Comparison of ENCODE assay signal across 1 cellular context in the genomic region with DNA sequence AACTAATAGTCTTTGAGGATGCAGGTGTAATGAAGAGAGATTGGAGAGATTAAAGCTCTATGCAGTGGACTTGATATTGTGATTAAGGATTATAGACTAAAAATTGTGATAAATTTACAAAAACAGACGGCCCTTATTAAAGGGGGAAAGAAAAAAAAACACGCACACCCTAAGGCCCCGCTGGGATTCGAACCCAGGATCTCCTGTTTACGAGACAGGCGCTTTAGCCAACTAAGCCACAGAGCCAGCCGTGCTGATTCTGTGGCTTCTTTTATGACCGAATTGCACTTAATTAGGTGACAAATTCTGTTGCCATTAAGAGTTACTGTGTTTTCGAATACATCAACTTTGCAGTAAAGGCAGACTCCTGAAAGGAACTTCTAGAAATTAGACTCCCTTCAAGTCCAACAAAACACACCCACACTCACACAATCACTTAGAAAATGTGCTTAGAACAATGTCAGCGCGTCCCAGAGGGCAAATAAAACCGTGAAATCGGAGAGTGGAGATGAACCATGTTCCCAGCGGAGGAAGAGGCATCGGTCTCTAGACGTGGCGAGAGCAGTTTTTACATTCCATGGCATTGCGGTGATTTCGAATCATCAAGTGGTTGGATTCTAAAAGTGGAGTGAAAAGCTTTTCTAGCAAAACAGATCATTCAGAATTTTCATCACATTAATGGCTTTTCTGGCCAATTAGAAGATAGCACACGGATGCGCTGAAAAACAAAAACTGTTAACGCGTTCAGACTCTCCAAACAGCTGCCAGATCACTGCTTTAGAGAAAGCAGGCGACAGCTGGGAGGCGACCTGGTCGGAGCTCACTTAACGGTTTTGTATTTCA.
A peak's percentile ranks its signal among the peaks of the same experiment; 100 is the strongest.
TF ChIP-seq lines count a peak whose summit lies in the region.

No MANE protein-coding gene starts in this region.

TF ChIP-seq in K562, 482 proteins besides CTCF, POLR2A, EP300 and RAD21 (continued from another document and continues in another):
- TF ChIP-seq, protein P1, sequence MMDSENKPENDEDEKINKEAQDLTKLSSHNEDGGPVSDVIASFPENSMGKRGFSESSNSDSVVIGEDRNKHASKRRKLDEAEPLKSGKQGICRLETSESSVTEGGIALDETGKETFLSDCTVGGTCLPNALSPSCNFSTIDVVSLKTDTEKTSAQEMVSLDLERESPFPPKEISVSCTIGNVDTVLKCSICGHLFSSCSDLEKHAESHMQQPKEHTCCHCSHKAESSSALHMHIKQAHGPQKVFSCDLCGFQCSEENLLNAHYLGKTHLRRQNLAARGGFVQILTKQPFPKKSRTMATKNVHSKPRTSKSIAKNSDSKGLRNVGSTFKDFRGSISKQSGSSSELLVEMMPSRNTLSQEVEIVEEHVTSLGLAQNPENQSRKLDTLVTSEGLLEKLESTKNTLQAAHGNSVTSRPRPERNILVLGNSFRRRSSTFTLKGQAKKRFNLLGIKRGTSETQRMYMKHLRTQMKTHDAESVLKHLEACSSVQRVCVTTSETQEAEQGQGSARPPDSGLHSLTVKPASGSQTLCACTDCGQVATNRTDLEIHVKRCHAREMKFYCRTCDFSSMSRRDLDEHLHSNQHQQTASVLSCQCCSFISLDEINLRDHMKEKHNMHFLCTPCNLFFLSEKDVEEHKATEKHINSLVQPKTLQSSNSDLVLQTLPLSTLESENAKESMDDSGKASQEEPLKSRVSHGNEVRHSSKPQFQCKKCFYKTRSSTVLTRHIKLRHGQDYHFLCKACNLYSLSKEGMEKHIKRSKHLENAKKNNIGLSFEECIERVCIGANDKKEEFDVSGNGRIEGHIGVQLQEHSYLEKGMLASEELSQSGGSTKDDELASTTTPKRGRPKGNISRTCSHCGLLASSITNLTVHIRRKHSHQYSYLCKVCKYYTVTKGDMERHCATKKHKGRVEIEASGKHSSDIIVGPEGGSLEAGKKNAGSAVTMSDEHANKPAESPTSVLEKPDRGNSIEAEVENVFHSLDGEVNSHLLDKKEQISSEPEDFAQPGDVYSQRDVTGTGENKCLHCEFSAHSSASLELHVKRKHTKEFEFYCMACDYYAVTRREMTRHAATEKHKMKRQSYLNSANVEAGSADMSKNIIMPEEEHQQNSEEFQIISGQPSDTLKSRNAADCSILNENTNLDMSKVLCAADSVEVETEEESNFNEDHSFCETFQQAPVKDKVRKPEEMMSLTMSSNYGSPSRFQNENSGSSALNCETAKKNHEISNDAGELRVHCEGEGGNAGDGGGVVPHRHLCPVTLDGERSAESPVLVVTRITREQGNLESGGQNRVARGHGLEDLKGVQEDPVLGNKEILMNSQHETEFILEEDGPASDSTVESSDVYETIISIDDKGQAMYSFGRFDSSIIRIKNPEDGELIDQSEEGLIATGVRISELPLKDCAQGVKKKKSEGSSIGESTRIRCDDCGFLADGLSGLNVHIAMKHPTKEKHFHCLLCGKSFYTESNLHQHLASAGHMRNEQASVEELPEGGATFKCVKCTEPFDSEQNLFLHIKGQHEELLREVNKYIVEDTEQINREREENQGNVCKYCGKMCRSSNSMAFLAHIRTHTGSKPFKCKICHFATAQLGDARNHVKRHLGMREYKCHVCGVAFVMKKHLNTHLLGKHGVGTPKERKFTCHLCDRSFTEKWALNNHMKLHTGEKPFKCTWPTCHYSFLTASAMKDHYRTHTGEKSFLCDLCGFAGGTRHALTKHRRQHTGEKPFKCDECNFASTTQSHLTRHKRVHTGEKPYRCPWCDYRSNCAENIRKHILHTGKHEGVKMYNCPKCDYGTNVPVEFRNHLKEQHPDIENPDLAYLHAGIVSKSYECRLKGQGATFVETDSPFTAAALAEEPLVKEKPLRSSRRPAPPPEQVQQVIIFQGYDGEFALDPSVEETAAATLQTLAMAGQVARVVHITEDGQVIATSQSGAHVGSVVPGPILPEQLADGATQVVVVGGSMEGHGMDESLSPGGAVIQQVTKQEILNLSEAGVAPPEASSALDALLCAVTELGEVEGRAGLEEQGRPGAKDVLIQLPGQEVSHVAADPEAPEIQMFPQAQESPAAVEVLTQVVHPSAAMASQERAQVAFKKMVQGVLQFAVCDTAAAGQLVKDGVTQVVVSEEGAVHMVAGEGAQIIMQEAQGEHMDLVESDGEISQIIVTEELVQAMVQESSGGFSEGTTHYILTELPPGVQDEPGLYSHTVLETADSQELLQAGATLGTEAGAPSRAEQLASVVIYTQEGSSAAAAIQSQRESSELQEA (IDR thresholded peaks at IDR 0.05; ENCODE audit: low read depth), result peak; percentile 49; the same call in 1 of the 2 replicates
- TF ChIP-seq TOE1 (IDR thresholded peaks at IDR 0.05; ENCODE audit: borderline replicate concordance), result 0 out of 2 replicates have a peak, but pooled peaks have one; percentile 39
- TF ChIP-seq TOE1 (CRISPR knock-in tag; IDR thresholded peaks at IDR 0.05; ENCODE audit: borderline replicate concordance, low read depth), result no peak
- TF ChIP-seq, protein P2, sequence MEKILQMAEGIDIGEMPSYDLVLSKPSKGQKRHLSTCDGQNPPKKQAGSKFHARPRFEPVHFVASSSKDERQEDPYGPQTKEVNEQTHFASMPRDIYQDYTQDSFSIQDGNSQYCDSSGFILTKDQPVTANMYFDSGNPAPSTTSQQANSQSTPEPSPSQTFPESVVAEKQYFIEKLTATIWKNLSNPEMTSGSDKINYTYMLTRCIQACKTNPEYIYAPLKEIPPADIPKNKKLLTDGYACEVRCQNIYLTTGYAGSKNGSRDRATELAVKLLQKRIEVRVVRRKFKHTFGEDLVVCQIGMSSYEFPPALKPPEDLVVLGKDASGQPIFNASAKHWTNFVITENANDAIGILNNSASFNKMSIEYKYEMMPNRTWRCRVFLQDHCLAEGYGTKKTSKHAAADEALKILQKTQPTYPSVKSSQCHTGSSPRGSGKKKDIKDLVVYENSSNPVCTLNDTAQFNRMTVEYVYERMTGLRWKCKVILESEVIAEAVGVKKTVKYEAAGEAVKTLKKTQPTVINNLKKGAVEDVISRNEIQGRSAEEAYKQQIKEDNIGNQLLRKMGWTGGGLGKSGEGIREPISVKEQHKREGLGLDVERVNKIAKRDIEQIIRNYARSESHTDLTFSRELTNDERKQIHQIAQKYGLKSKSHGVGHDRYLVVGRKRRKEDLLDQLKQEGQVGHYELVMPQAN (IDR thresholded peaks at IDR 0.05; ENCODE audit: borderline replicate concordance), result no peak
- TF ChIP-seq FOXJ2 (tag; IDR thresholded peaks at IDR 0.05), result no peak
- TF ChIP-seq, protein P3, sequence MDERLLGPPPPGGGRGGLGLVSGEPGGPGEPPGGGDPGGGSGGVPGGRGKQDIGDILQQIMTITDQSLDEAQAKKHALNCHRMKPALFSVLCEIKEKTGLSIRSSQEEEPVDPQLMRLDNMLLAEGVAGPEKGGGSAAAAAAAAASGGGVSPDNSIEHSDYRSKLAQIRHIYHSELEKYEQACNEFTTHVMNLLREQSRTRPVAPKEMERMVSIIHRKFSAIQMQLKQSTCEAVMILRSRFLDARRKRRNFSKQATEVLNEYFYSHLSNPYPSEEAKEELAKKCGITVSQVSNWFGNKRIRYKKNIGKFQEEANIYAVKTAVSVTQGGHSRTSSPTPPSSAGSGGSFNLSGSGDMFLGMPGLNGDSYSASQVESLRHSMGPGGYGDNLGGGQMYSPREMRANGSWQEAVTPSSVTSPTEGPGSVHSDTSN (CRISPR knock-in tag; IDR thresholded peaks at IDR 0.05; ENCODE audit: low read depth), result no peak
- TF ChIP-seq, protein P3 (tag; conservative IDR thresholded peaks at IDR 0.05; ENCODE audit: low read depth), result no peak
- no peak for TF ChIP-seq E2F4 (CRISPR knock-in tag; IDR thresholded peaks at IDR 0.05; ENCODE audit: low read depth)
- no peak for TF ChIP-seq ZNF589 (CRISPR knock-in tag; IDR thresholded peaks at IDR 0.05; ENCODE audit: low read depth)
- no peak for TF ChIP-seq ATF4 (CRISPR knock-in tag; IDR thresholded peaks at IDR 0.05)
- no peak for TF ChIP-seq ZNF431 (CRISPR knock-in tag; IDR thresholded peaks at IDR 0.05)
- TF ChIP-seq DNMT1 (IDR thresholded peaks at IDR 0.05), result no peak
- TF ChIP-seq OTX1 (CRISPR knock-in tag; IDR thresholded peaks at IDR 0.05), result no peak
- no peak for TF ChIP-seq MTF1 (CRISPR knock-in tag; IDR thresholded peaks at IDR 0.05; ENCODE audit: borderline replicate concordance)
- TF ChIP-seq, protein P4, sequence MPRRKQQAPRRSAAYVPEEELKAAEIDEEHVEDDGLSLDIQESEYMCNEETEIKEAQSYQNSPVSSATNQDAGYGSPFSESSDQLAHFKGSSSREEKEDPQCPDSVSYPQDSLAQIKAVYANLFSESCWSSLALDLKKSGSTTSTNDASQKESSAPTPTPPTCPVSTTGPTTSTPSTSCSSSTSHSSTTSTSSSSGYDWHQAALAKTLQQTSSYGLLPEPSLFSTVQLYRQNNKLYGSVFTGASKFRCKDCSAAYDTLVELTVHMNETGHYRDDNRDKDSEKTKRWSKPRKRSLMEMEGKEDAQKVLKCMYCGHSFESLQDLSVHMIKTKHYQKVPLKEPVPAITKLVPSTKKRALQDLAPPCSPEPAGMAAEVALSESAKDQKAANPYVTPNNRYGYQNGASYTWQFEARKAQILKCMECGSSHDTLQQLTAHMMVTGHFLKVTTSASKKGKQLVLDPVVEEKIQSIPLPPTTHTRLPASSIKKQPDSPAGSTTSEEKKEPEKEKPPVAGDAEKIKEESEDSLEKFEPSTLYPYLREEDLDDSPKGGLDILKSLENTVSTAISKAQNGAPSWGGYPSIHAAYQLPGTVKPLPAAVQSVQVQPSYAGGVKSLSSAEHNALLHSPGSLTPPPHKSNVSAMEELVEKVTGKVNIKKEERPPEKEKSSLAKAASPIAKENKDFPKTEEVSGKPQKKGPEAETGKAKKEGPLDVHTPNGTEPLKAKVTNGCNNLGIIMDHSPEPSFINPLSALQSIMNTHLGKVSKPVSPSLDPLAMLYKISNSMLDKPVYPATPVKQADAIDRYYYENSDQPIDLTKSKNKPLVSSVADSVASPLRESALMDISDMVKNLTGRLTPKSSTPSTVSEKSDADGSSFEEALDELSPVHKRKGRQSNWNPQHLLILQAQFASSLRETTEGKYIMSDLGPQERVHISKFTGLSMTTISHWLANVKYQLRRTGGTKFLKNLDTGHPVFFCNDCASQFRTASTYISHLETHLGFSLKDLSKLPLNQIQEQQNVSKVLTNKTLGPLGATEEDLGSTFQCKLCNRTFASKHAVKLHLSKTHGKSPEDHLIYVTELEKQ (CRISPR knock-in tag; IDR thresholded peaks at IDR 0.05), result no peak
- no peak for TF ChIP-seq THAP7 (CRISPR knock-in tag; IDR thresholded peaks at IDR 0.05)
- no peak for TF ChIP-seq IRF2 (CRISPR knock-in tag; IDR thresholded peaks at IDR 0.05)
- TF ChIP-seq ARNT (IDR thresholded peaks at IDR 0.05), result peak in 1 of 2 experiments; percentile 80; a peak in 2 of 4 replicates
- TF ChIP-seq ZBTB8A (IDR thresholded peaks at IDR 0.05; ENCODE audit: partially characterized antibody), result peak; percentile 56
- no peak for TF ChIP-seq TFAP4 (CRISPR knock-in tag; IDR thresholded peaks at IDR 0.05; ENCODE audit: borderline replicate concordance)
- no peak for TF ChIP-seq ZNF12 (CRISPR knock-in tag; IDR thresholded peaks at IDR 0.05)
- no peak for TF ChIP-seq NRF1 (conservative IDR thresholded peaks at IDR 0.05 in 1 of 2, IDR thresholded peaks at IDR 0.05 in 1 of 2)
- TF ChIP-seq CEBPB (tag; IDR thresholded peaks at IDR 0.05), result no peak
- TF ChIP-seq, protein P5, sequence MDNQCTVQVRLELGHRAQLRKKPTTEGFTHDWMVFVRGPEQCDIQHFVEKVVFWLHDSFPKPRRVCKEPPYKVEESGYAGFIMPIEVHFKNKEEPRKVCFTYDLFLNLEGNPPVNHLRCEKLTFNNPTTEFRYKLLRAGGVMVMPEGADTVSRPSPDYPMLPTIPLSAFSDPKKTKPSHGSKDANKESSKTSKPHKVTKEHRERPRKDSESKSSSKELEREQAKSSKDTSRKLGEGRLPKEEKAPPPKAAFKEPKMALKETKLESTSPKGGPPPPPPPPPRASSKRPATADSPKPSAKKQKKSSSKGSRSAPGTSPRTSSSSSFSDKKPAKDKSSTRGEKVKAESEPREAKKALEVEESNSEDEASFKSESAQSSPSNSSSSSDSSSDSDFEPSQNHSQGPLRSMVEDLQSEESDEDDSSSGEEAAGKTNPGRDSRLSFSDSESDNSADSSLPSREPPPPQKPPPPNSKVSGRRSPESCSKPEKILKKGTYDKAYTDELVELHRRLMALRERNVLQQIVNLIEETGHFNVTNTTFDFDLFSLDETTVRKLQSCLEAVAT (IDR thresholded peaks at IDR 0.05), result no peak
- no peak for TF ChIP-seq E2F1 (CRISPR knock-in tag; IDR thresholded peaks at IDR 0.05)
